In the genomic region with DNA sequence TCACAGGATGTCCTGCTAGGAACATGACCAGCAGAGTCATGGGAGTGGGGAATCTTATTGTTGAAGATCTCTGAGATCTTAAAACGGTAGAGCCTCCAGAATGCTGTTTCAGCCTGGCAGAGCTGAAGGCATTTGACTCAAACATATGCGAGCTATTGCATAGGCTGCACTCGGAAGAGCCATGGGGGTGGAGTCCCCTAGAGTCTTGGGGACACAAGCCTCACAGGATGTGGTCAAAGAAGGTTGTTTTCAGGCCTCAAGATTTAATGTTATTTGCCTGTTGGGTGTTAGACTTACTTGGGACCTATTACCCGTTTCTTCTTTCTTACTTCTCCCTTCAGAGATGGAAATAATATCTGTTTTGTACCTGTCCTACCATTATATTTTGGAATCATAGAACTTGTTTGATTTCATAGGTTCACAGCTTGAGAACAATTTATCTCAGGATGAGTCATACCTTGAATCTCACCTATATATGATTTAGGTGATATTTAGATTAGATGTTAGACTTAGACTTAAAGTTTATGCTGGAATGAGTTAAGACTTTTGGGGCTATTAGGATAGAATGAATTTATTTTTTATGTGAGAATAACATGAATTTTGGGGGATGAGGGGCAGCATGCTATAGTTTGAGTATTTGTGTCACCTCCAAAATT, we compare ENCODE assay signal across 7 cellular contexts.
A peak's percentile ranks its signal among the peaks of the same experiment; 100 is the strongest.
DNase-seq lines count a peak whose midpoint lies in the region; ATAC-seq and TF ChIP-seq lines count a peak whose summit lies in the region.

No MANE protein-coding gene starts in this region.

- H3K4me1 Mint-ChIP-seq in naive thymus-derived CD4-positive, alpha-beta T cell: peaks cover 23 to 64% (median 58%) of the 10 kb centered on the region in 7 donors

- no peak for TF ChIP-seq CTCF in RWPE1 (conservative IDR thresholded peaks at IDR 0.05; ENCODE audit: low read depth)

- H3K9me3 Mint-ChIP-seq in naive thymus-derived CD4-positive, alpha-beta T cell: peaks cover 0 to 7% (median 0%) of the 10 kb centered on the region in 11 donors

- H3K27ac ChIP-seq in naive thymus-derived CD4-positive, alpha-beta T cell (ENCODE audit: low read depth, low read length): peak overlapping the region; percentile 48
- no peak overlapping the region for H3K27ac ChIP-seq in RWPE1

- H3K36me3 Mint-ChIP-seq in naive thymus-derived CD4-positive, alpha-beta T cell: peaks cover 0 to 15% (median 0%) of the 10 kb centered on the region in 5 donors

- peak; percentile 91 for ATAC-seq in HG02973 (IDR thresholded peaks at IDR 0.05; ENCODE audit: unreplicated experiment)
- peak; percentile 99 for ATAC-seq in naive thymus-derived CD4-positive, alpha-beta T cell

- H3K27me3 Mint-ChIP-seq in naive thymus-derived CD4-positive, alpha-beta T cell: peaks cover 0 to 3% (median 0%) of the 10 kb centered on the region in 5 donors

- H3K36me3 ChIP-seq in naive thymus-derived CD4-positive, alpha-beta T cell (ENCODE audit: control insufficient read depth in 2 of 3, insufficient read depth in 3 of 3, low read length in 3 of 3): no peaks in the 10 kb centered on the region

- peak; percentile 48 for DNase-seq in GM19238 (ENCODE audit: insufficient read length, low spot score)
- DNase-seq in T-helper 22 cell (ENCODE audit: low read depth): peak; percentile 32
- peak in 8 of 9 donors; percentile 34 to 75 (median 60) for DNase-seq in naive thymus-derived CD4-positive, alpha-beta T cell
- DNase-seq in RWPE1 (ENCODE audit: low spot score): no peak
- no peak for DNase-seq in NCI-H2029 (lab: John Stamatoyannopoulos, UW)
- no peak for DNase-seq in NCI-H1105 (lab: John Stamatoyannopoulos, UW)

- intact Hi-C loops in naive thymus-derived CD4-positive, alpha-beta T cell (cut with micrococcal nuclease): loop anchor here (1.0 to 5.0 kb wide), 6 partner anchors 9 to 354 kb away; partner anchors contain the start of gene POC1B (in 1 of the 2)

- H3K4me3 Mint-ChIP-seq in naive thymus-derived CD4-positive, alpha-beta T cell: peak overlapping the region; percentile 45 to 83 (median 73)

- no peaks in the 10 kb centered on the region for H3K27me3 ChIP-seq in naive thymus-derived CD4-positive, alpha-beta T cell (ENCODE audit: control insufficient read depth in 2 of 2, insufficient read depth in 2 of 2, low read length in 2 of 2)

- CTCF ChIA-PET in naive thymus-derived CD4-positive, alpha-beta T cell (lab: Charles Lee): interaction anchor here (0.8 to 1.3 kb wide), 4 partner anchors 13 to 527 kb away, joined by 3 to 4 read pairs (median 3); no protein-coding TSS in a partner anchor
- CTCF ChIA-PET in RWPE1 (lab: Yijun Ruan, JAX): interaction anchor here (0.6 kb wide), 2 partner anchors 211 to 1115 kb away, joined by 3 read pairs; no protein-coding TSS in a partner anchor

- H3K4me1 ChIP-seq in naive thymus-derived CD4-positive, alpha-beta T cell (ENCODE audit: control insufficient read depth in 2 of 2, insufficient read depth in 2 of 2, low read length in 2 of 2): peaks cover 31 to 36% of the 10 kb centered on the region in 2 donors

- POLR2A ChIA-PET in naive thymus-derived CD4-positive, alpha-beta T cell (lab: Charles Lee): interaction anchor here (0.5 to 2.7 kb wide), 7 partner anchors 9 to 843 kb away, joined by 3 to 19 read pairs (median 7); partner anchors contain the start of gene ATP2B1
- POLR2A ChIA-PET in RWPE1 (lab: Yijun Ruan, JAX; ENCODE audit: low non-redundant PET): no interaction called here

- peak overlapping the region; percentile 45 for H3K4me3 ChIP-seq in naive thymus-derived CD4-positive, alpha-beta T cell (ENCODE audit: low read length)

- peak overlapping the region; percentile 82 to 95 (median 91) for H3K27ac Mint-ChIP-seq in naive thymus-derived CD4-positive, alpha-beta T cell

- H3K9me3 ChIP-seq in naive thymus-derived CD4-positive, alpha-beta T cell (ENCODE audit: control insufficient read depth in 2 of 3, low read length in 3 of 3): no peaks in the 10 kb centered on the region

Comparison
In these comparisons a context has a peak if more than half of its experiments do, and no peak if none do; other contexts are left out.
1. DNase-seq: peak in GM19238 (single experiment), T-helper 22 cell (single experiment) and naive thymus-derived CD4-positive, alpha-beta T cell (8 of 9); none in RWPE1 (single experiment), NCI-H2029 (single experiment) and NCI-H1105 (single experiment).